ENCODE assay signal across 19 cellular contexts in the genomic region with DNA sequence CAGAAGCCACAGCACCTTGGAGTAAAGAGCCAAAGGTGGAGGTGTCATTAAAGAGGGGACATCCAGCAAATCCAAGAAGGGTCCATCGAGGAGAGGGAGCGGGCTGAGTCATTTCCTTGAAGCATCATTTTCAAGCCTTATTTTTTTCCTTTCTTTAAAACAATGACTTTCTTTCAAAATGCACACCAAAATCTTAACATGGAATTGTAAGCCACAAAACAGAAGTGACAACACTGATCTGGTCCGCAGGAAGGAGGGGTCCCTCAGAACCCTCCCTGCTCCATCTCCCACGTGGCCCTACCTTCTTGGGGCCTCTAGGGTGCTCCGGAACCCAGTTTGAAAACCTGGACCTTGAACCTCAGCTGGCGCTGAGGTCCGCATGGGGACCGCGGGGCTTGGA. TPM values are rescaled to one million over a fixed set of nuclear protein-coding genes. Genes with fewer than 3 reads are reported as not detected.
DNase-seq lines count a peak whose midpoint lies in the region; ATAC-seq, FAIRE-seq and TF ChIP-seq lines count a peak whose summit lies in the region.
"Had no signal": no experiment of that assay in that cellular context is flagged by ENCODE, and none has a peak within 500 bp of the region (broad histone marks: within the 10 kb centered on the region; RNA-seq: fewer than 3 reads in every experiment).

No MANE protein-coding gene starts in this region.

- POLR2A ChIA-PET in naive thymus-derived CD8-positive, alpha-beta T cell (lab: Charles Lee), result interaction anchor here (0.6 to 11.2 kb wide), 5 partner anchors 14 to 186 kb away, joined by 3 to 269 read pairs (median 3); partner anchors contain the start of gene DHRS3

- H2AFZ ChIP-seq in astrocyte (ENCODE audit: low read depth, low read length), result no peak overlapping the region
- H2AFZ ChIP-seq: parathyroid adenoma had no signal

- H4K20me1 ChIP-seq in astrocyte (ENCODE audit: insufficient read depth, low read length), result peaks cover 9% of the 10 kb centered on the region

- H3K27me3 ChIP-seq in right cardiac atrium (ENCODE audit: control insufficient read depth, insufficient read depth), result no peaks in the 10 kb centered on the region
- no peaks in the 10 kb centered on the region for H3K27me3 ChIP-seq in astrocyte (ENCODE audit: insufficient read depth, low read length)
- no peaks in the 10 kb centered on the region for H3K27me3 ChIP-seq in vagina

- peaks cover 59% of the 10 kb centered on the region for H3K79me2 ChIP-seq in astrocyte (ENCODE audit: insufficient read depth, low read length)

- H3K4me3 Mint-ChIP-seq in astrocyte (ENCODE audit: unreplicated experiment), result no peak overlapping the region
- H3K4me3 Mint-ChIP-seq in naive thymus-derived CD8-positive, alpha-beta T cell, result peak overlapping the region in 3 of 10 donors; percentile 1 to 55 (median 22)
- no peak overlapping the region for H3K4me3 Mint-ChIP-seq in chondrocyte (ENCODE audit: unreplicated experiment)
- H3K4me3 Mint-ChIP-seq in nephron progenitor cell, result no peak overlapping the region

- no peak for TF ChIP-seq POLR2A in vagina (IDR thresholded peaks at IDR 0.05)

- H3K27me3 Mint-ChIP-seq in astrocyte (ENCODE audit: low read depth, unreplicated experiment) (peaks cover 55% of the 10 kb centered on the region), chondrocyte (ENCODE audit: low read depth) (no peaks in the 10 kb centered on the region), nephron progenitor cell (ENCODE audit: low read depth, poor library complexity) (peaks cover 9% of the 10 kb centered on the region)
- no peaks in the 10 kb centered on the region for H3K27me3 Mint-ChIP-seq in naive thymus-derived CD8-positive, alpha-beta T cell
- H3K27me3 Mint-ChIP-seq: activated CD4-positive, alpha-beta T cell treated with anti-CD3 and anti-CD28 coated beads, Interleukin-2, amount 10 ng/mL, durations not matched to agents 24 days and 14 days had no signal

- FAIRE-seq in astrocyte (lab: Jason Lieb, UNC), result no peak
- FAIRE-seq: urothelium cell line had no signal

- H3K4me2 ChIP-seq in astrocyte (ENCODE audit: low read length), result peak overlapping the region; percentile 54

- TF ChIP-seq CTCF in astrocyte (IDR thresholded peaks at IDR 0.05; ENCODE audit: insufficient read depth, low read depth, low read length) (no peak), vagina (IDR thresholded peaks at IDR 0.05) (no peak), chondrocyte (IDR thresholded peaks at IDR 0.05) (no peak), nephron progenitor cell (IDR thresholded peaks at IDR 0.05) (no peak)

- H3K4me1 Mint-ChIP-seq in astrocyte (ENCODE audit: low read depth, unreplicated experiment) (peaks cover 11% of the 10 kb centered on the region), chondrocyte (ENCODE audit: low read depth) (peaks cover 15% of the 10 kb centered on the region), nephron progenitor cell (peaks cover 66% of the 10 kb centered on the region)
- peaks cover 20 to 84% (median 63%) of the 10 kb centered on the region in 4 donors for H3K4me1 Mint-ChIP-seq in naive thymus-derived CD8-positive, alpha-beta T cell

- H3K36me3 Mint-ChIP-seq in astrocyte (ENCODE audit: low read depth, unreplicated experiment) (no peaks in the 10 kb centered on the region), chondrocyte (ENCODE audit: low read depth) (peaks cover 2% of the 10 kb centered on the region), nephron progenitor cell (ENCODE audit: low read depth) (peaks cover 29% of the 10 kb centered on the region)
- peaks cover 9 to 26% (median 16%) of the 10 kb centered on the region in 3 donors for H3K36me3 Mint-ChIP-seq in naive thymus-derived CD8-positive, alpha-beta T cell

- H3K4me3 ChIP-seq in right cardiac atrium (ENCODE audit: low read length) (no peak overlapping the region), astrocyte (ENCODE audit: insufficient read depth, low read depth, low read length) (no peak overlapping the region), vagina (no peak overlapping the region)

- no peak for ATAC-seq in right cardiac atrium
- no peak for ATAC-seq in left ventricle myocardium superior
- no peak for ATAC-seq in naive thymus-derived CD8-positive, alpha-beta T cell

- peaks cover 32% of the 10 kb centered on the region for H3K4me1 ChIP-seq in right cardiac atrium (ENCODE audit: control insufficient read depth, insufficient read depth, low read length)
- H3K4me1 ChIP-seq in astrocyte (ENCODE audit: insufficient read depth, low read length), result peaks cover 48% of the 10 kb centered on the region
- H3K4me1 ChIP-seq in vagina, result peaks cover 71% of the 10 kb centered on the region

- WGBS in right cardiac atrium, result 68% methylated on average over 9 of the region's 9 CpGs

- peak overlapping the region; percentile 75 for H3K27ac ChIP-seq in right cardiac atrium (ENCODE audit: low read length)
- H3K27ac ChIP-seq in astrocyte (ENCODE audit: low read depth, low read length), result peak overlapping the region; percentile 55
- H3K27ac ChIP-seq in vagina, result peak overlapping the region; percentile 80

- no peak overlapping the region for H3K27ac Mint-ChIP-seq in astrocyte (ENCODE audit: unreplicated experiment)
- H3K27ac Mint-ChIP-seq in naive thymus-derived CD8-positive, alpha-beta T cell, result peak overlapping the region in 9 of 10 donors; percentile 56 to 95 (median 83)
- H3K27ac Mint-ChIP-seq in chondrocyte (ENCODE audit: unreplicated experiment), result no peak overlapping the region
- H3K27ac Mint-ChIP-seq in nephron progenitor cell, result no peak overlapping the region

- no peaks in the 10 kb centered on the region for H3K9me3 ChIP-seq in right cardiac atrium (ENCODE audit: control insufficient read depth, low read length)
- no peaks in the 10 kb centered on the region for H3K9me3 ChIP-seq in astrocyte (ENCODE audit: insufficient read depth, low read depth, low read length)
- H3K9me3 ChIP-seq in vagina, result no peaks in the 10 kb centered on the region

- H3K36me3 ChIP-seq in astrocyte (ENCODE audit: insufficient read depth, low read length) (peaks cover 2% of the 10 kb centered on the region), vagina (no peaks in the 10 kb centered on the region)

- H3K9me3 Mint-ChIP-seq in astrocyte (ENCODE audit: unreplicated experiment) (peaks cover 2% of the 10 kb centered on the region), chondrocyte (ENCODE audit: low read depth) (no peaks in the 10 kb centered on the region), nephron progenitor cell (peaks cover 20% of the 10 kb centered on the region)
- H3K9me3 Mint-ChIP-seq in naive thymus-derived CD8-positive, alpha-beta T cell, result peaks cover 0 to 5% (median 0%) of the 10 kb centered on the region in 9 donors

- H3K9ac ChIP-seq in astrocyte (ENCODE audit: low read length), result peak overlapping the region; percentile 5
- H3K9ac ChIP-seq: parathyroid adenoma had no signal

- intact Hi-C loops in right cardiac atrium (cut with DNase I), result no loop called here
- intact Hi-C loops in left ventricle myocardium superior (cut with micrococcal nuclease), result no loop called here
- intact Hi-C loops in vagina (cut with DNase I), result no loop called here

- DNase-seq in right cardiac atrium (peak in 2 of 3 donors; percentile 42 to 48), left ventricle myocardium superior (no peak), astrocyte (ENCODE audit: low read depth) (no peak), vagina (ENCODE audit: extremely low spot score in 2 of 2) (no peak), chondrocyte (ENCODE audit: low spot score) (no peak), DMS153 treated with DMSO at 0.1 percent for 48 hours (lab: John Stamatoyannopoulos, UW; ENCODE audit: unreplicated experiment) (no peak), nephron progenitor cell (no peak)
- DNase-seq in naive thymus-derived CD8-positive, alpha-beta T cell, result no peak
- DNase-seq: activated CD4-positive, alpha-beta T cell treated with anti-CD3 and anti-CD28 coated beads, Interleukin-2, amount 10 ng/mL, durations not matched to agents 24 days and 14 days; EL; hypothalamus; KBM-7; mesenchymal stem cell; NCI-H446; OCI-M1; stimulated activated CD4-positive, alpha-beta T cell treated with anti-CD3 and anti-CD28 coated beads, Interleukin-15, amount 100 ng/mL, for 24 hours had no signal

RNA-seq across cellular contexts. Expression of gene DHRS3, which starts 14.8 kb away (rescaled TPM):
- total RNA-seq in right cardiac atrium, result 10 to 100 TPM; 83.0 to 97.0 (median 83.5) TPM
- 53.6 TPM for polyA plus RNA-seq in right cardiac atrium
- total RNA-seq in left ventricle myocardium superior, result 79.6 TPM
- 3.2 and 3.4 TPM in 2 replicates for total RNA-seq in astrocyte
- total RNA-seq in naive thymus-derived CD8-positive, alpha-beta T cell, result 10 to 100 TPM; 86.4 to 91.0 TPM
- polyA plus RNA-seq in naive thymus-derived CD8-positive, alpha-beta T cell, result 10 to 100 TPM; 17.7 to 31.0 (median 20.4) TPM
- total RNA-seq in vagina, result 111 TPM
- 28.0 to 31.9 TPM (median 31.8 TPM) in 3 replicates for total RNA-seq in chondrocyte

RNA-seq across cellular contexts. Expression of gene AADACL4, which starts 40.7 kb away (rescaled TPM):
- total RNA-seq in right cardiac atrium, result not detected
- polyA plus RNA-seq in right cardiac atrium, result not detected
- total RNA-seq in left ventricle myocardium superior, result not detected
- total RNA-seq in astrocyte, result not detected in 2 replicates
- total RNA-seq in naive thymus-derived CD8-positive, alpha-beta T cell, result not detected
- not detected for polyA plus RNA-seq in naive thymus-derived CD8-positive, alpha-beta T cell
- not detected for total RNA-seq in vagina
- total RNA-seq in chondrocyte, result not detected in 3 replicates
- total RNA-seq: activated CD4-positive, alpha-beta T cell treated with anti-CD3 and anti-CD28 coated beads, Interleukin-2, amount 10 ng/mL, durations not matched to agents 24 days and 14 days had no signal
- polyA plus RNA-seq: esophagus had no signal

Comparison
In these comparisons a context has a peak if more than half of its experiments do, and no peak if none do; other contexts are left out.
1. DNase-seq: peak in right cardiac atrium (2 of 3); none in left ventricle myocardium superior (single experiment), astrocyte (single experiment), naive thymus-derived CD8-positive, alpha-beta T cell (0 of 10), vagina (0 of 2), chondrocyte (single experiment), DMS153 treated with DMSO at 0.1 percent for 48 hours (single experiment) and nephron progenitor cell (single experiment).
2. H3K27ac Mint-ChIP-seq: peak in naive thymus-derived CD8-positive, alpha-beta T cell (9 of 10); none in astrocyte (single experiment), chondrocyte (single experiment) and nephron progenitor cell (single experiment).
3. Peak in every context shown above with its lines, with median percentiles within 50 percentile points of each other: H3K27ac ChIP-seq.